ENCODE assay signal across 8 cellular contexts in the genomic region with DNA sequence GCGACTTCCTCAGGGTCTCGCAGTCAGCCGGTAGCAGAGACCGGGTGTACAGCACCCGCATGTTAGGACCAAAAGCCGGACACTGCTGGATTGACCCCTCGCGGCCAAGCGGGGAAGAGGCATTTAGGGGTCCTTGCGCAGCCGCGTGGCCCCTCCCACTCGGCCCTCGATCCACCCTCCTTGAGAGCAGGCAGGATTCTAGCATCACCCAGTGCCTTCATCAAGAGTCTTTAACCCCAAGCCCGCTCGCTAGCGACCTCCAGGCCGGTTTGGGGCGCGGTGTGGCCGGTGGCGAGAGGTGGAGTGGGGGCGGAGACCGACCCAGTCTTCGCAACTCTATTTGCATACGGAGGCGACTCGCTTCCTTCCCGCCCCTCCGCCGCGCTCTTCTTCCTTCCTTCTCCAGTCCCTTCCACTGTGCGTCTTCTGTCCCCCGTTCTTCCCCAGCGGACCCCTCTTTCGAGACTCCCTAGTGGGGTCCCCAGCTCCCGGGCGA. TPM values are rescaled to one million over a fixed set of nuclear protein-coding genes. Genes with fewer than 3 reads are reported as not detected.
DNase-seq lines count a peak whose midpoint lies in the region; ATAC-seq and TF ChIP-seq lines count a peak whose summit lies in the region.

TSS of gene ST6GAL1 (plus strand) at position 384 of the 496 bp plus-strand sequence. CDS start 112,178 bp downstream, outside the sequence.

- peak; percentile 43 for TF ChIP-seq CTCF in GM13977 (IDR thresholded peaks at IDR 0.05; ENCODE audit: extremely low read depth, insufficient read depth, missing control alignments)

- H3K4me2 ChIP-seq in mesenchymal stem cell (ENCODE audit: low read length, poor library complexity, severe bottlenecking): peak within 1 kb of the TSS; percentile 90

- H2BK5ac ChIP-seq in mesenchymal stem cell (ENCODE audit: low read depth, low read length, poor library complexity, severe bottlenecking): no peak within 1 kb of the TSS

- H3K9me3 ChIP-seq in endocrine pancreas (ENCODE audit: control insufficient read depth, low read length): no peaks in the 10 kb centered on the region
- H3K9me3 ChIP-seq in mesenchymal stem cell (ENCODE audit: control insufficient read depth, low read length): no peaks in the 10 kb centered on the region

- H3K27ac ChIP-seq in mesenchymal stem cell (ENCODE audit: low read length, poor library complexity, severe bottlenecking): peak within 1 kb of the TSS; percentile 53

- ATAC-seq in HG02759 (IDR thresholded peaks at IDR 0.05; ENCODE audit: unreplicated experiment): peak; percentile 76

- no peaks in the 10 kb centered on the region for H3K27me3 ChIP-seq in endocrine pancreas (ENCODE audit: control insufficient read depth, insufficient read depth, low read length)
- H3K27me3 ChIP-seq in mesenchymal stem cell (ENCODE audit: control insufficient read depth in 1 of 2, insufficient read depth in 1 of 2, low read length in 2 of 2): peaks cover 0 to 34% of the 10 kb centered on the region in 2 experiments

- DNase-seq in GM13977 (ENCODE audit: low spot score) (peak; percentile 80), NCI-H524 (lab: John Stamatoyannopoulos, UW) (peak; percentile 47 to 72), mesenchymal stem cell (peak; percentile 60), T1000 (lab: John Stamatoyannopoulos, UW) (no peak)
- DNase-seq in activated CD8-positive, alpha-beta memory T cell treated with anti-CD3 and anti-CD28 coated beads for 4 hours (ENCODE audit: low read depth in 2 of 2): peak; percentile 39 to 51
- DNase-seq in stimulated activated CD8-positive, alpha-beta memory T cell treated with anti-CD3 and anti-CD28 coated beads, Interleukin-15, amount 100 ng/mL, for 24 hours (ENCODE audit: low read depth): peak; percentile 40

- peak within 1 kb of the TSS; percentile 84 for H2AFZ ChIP-seq in mesenchymal stem cell (ENCODE audit: low read depth, low read length)

- H3K79me1 ChIP-seq in mesenchymal stem cell (replicated peaks; ENCODE audit: low read length, poor library complexity, severe bottlenecking): peaks cover 15% of the 10 kb centered on the region

- peak within 1 kb of the TSS in 1 of 2 experiments; percentile 86 for H3K18ac ChIP-seq in mesenchymal stem cell (ENCODE audit: low read depth in 1 of 2, low read length in 2 of 2)

- H4K8ac ChIP-seq in mesenchymal stem cell (ENCODE audit: low read length): peak within 1 kb of the TSS; percentile 41

- H2BK15ac ChIP-seq in mesenchymal stem cell (ENCODE audit: low read depth, poor library complexity, severe bottlenecking): no peak within 1 kb of the TSS

- H2BK12ac ChIP-seq in mesenchymal stem cell (ENCODE audit: low read length in 2 of 2): peak within 1 kb of the TSS in 1 of 2 experiments; percentile 55

- peak within 1 kb of the TSS in 1 of 2 experiments; percentile 50 for H3K23ac ChIP-seq in mesenchymal stem cell (ENCODE audit: low read length in 2 of 2)

- H3K14ac ChIP-seq in mesenchymal stem cell (ENCODE audit: low read length in 2 of 2): peak within 1 kb of the TSS in 1 of 2 experiments; percentile 37

- no peak within 1 kb of the TSS for H4K91ac ChIP-seq in mesenchymal stem cell (ENCODE audit: low read length)

- H3K4me1 ChIP-seq in endocrine pancreas (ENCODE audit: control insufficient read depth, insufficient read depth, low read length) (no peaks in the 10 kb centered on the region), mesenchymal stem cell (ENCODE audit: control insufficient read depth, insufficient read depth, low read depth, low read length) (peaks cover 9% of the 10 kb centered on the region)

- 2% methylated on average over 33 of the region's 38 CpGs for WGBS in mesenchymal stem cell

- H3K4me3 ChIP-seq in endocrine pancreas (ENCODE audit: control insufficient read depth, insufficient read depth, low read length): peak within 1 kb of the TSS; percentile 58
- peak within 1 kb of the TSS; percentile 81 to 82 for H3K4me3 ChIP-seq in mesenchymal stem cell (ENCODE audit: insufficient read depth in 1 of 2, low read depth in 1 of 2, low read length in 2 of 2)

- H3K9ac ChIP-seq in endocrine pancreas (ENCODE audit: control insufficient read depth, insufficient read depth, low read length) (no peak within 1 kb of the TSS), mesenchymal stem cell (ENCODE audit: low read length) (peak within 1 kb of the TSS; percentile 70)

- H3K4ac ChIP-seq in mesenchymal stem cell (ENCODE audit: low read depth in 1 of 2, low read length in 2 of 2): peak within 1 kb of the TSS in 1 of 2 experiments; percentile 30

- H2AK5ac ChIP-seq in mesenchymal stem cell (ENCODE audit: low read length, severe bottlenecking): no peak within 1 kb of the TSS

- in situ Hi-C loops in GM13977 (cut with MboI; ENCODE audit: low pct_unique_long_range_greater_than_20kb, low sequenced_read_pairs, unreplicated experiment): no loop called here

- H3K36me3 ChIP-seq in endocrine pancreas (ENCODE audit: control insufficient read depth, insufficient read depth, low read length) (no peaks in the 10 kb centered on the region), mesenchymal stem cell (ENCODE audit: control insufficient read depth in 1 of 2, insufficient read depth in 2 of 2, low read depth in 1 of 2, low read length in 2 of 2) (no peaks in the 10 kb centered on the region)

- no peak within 1 kb of the TSS for H2BK120ac ChIP-seq in mesenchymal stem cell (ENCODE audit: low read depth, low read length)

RNA-seq across cellular contexts. Expression of gene ST6GAL1, which starts in this region (rescaled TPM):
- 1.7 TPM for polyA plus RNA-seq in mesenchymal stem cell (2013, experiment 1 of 2)
- polyA plus RNA-seq in mesenchymal stem cell (2013, experiment 2 of 2): 1.7 TPM
